In genomic region chr11:88357323-88358039, GRCh38 we compare ENCODE assay signal across 8 cellular contexts. TPM values are rescaled to one million over a fixed set of nuclear protein-coding genes. Genes with fewer than 3 reads are reported as not detected.
DNase-seq lines count a peak whose midpoint lies in the region; ATAC-seq, FAIRE-seq and TF ChIP-seq lines count a peak whose summit lies in the region.

No MANE protein-coding gene starts in this region.

- H3K27me3 ChIP-seq in bronchial epithelial cell (ENCODE audit: control insufficient read depth, insufficient read depth, low read length) = no peaks in the 10 kb centered on the region
- no peaks in the 10 kb centered on the region for H3K27me3 ChIP-seq in dorsolateral prefrontal cortex

- DNase-seq in bronchial epithelial cell (ENCODE audit: low read depth) (peak; percentile 56), NCI-H2227 (lab: John Stamatoyannopoulos, UW; ENCODE audit: unreplicated experiment) (no peak), dorsolateral prefrontal cortex (no peak)
- DNase-seq in central memory CD4-positive, alpha-beta T cell = no peak
- DNase-seq in stimulated activated CD4-positive, alpha-beta T cell treated with anti-CD3 and anti-CD28 coated beads, Interleukin-2, amount 100 ng/mL, for 48 hours = no peak

- ATAC-seq in GM18499 (IDR thresholded peaks at IDR 0.05; ENCODE audit: insufficient read depth, unreplicated experiment) = peak; percentile 46
- peak; percentile 47 for ATAC-seq in GM21447 (IDR thresholded peaks at IDR 0.05; ENCODE audit: unreplicated experiment)
- peak; percentile 42 for ATAC-seq in HG03558 (IDR thresholded peaks at IDR 0.05; ENCODE audit: extremely low read depth, unreplicated experiment)

- peak overlapping the region in 2 of 59 donors; percentile 25 to 59 for H3K27ac ChIP-seq in dorsolateral prefrontal cortex

- H3K36me3 ChIP-seq in bronchial epithelial cell (ENCODE audit: control insufficient read depth, insufficient read depth, low read length) = no peaks in the 10 kb centered on the region

- intact Hi-C loops in dorsolateral prefrontal cortex (cut with DNase I) = no loop called here

- no peak for FAIRE-seq in bronchial epithelial cell (lab: Jason Lieb, UNC)

- H3K4me3 ChIP-seq in bronchial epithelial cell (ENCODE audit: low read depth, low read length) = no peak overlapping the region
- no peak overlapping the region for H3K4me3 ChIP-seq in dorsolateral prefrontal cortex

- TF ChIP-seq CTCF in bronchial epithelial cell (IDR thresholded peaks at IDR 0.05; ENCODE audit: insufficient read depth, low read length, severe bottlenecking) (no peak), dorsolateral prefrontal cortex (IDR thresholded peaks at IDR 0.05 in 54 of 56, conservative IDR thresholded peaks at IDR 0.05 in 2 of 56; ENCODE audit: low read depth in 1 of 56, partially characterized antibody in 56 of 56) (no peak)

RNA-seq across cellular contexts. Expression of gene CTSC, which starts 19.9 kb away (rescaled TPM):
- total RNA-seq in bronchial epithelial cell (72.1 and 80.8 TPM in 2 replicates), dorsolateral prefrontal cortex (10 to 100 TPM in 103 of 120 experiments, 1 to 10 TPM in 17; 6.6 to 54.9 (median 15.3) TPM)
